Comparison of ENCODE assay signal across 14 cellular contexts in the genomic region with DNA sequence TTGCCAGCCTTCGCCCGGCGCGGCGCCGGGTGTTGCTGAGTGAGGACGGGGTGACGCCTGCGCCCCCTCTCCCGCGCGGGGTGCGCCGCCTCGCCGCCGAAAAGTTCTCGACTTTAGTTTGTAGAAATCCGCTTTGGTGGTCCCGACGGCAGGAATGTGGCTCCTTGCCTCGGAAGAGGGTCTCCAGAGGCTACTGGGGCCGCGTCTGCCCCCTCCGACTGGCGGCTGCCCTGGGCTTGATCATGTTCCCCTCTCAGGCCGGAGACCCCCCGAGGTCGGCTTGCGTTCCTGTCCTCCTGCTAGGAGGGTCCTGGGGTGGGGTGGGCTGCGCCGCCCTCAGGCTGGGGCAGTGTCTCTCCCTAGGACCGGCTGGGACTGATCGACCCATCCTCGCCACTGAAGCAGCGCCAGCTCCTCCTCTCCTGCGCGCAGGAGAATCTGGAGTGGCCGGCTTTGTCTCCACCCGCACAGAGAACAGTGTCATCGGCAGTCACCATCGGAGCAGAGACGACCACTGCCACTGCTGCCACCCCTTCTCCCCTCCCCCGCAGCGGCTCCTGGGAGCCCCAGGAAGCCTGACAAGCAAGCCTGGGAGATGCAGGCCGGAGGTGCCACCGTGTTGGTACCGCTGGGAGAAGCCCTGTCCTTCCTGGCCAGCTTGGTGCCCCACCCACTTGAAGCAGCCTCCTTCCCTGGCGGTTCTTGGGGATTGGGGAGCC. TPM values are rescaled to one million over a fixed set of nuclear protein-coding genes. Genes with fewer than 3 reads are reported as not detected.
DNase-seq lines count a peak whose midpoint lies in the region; ATAC-seq, FAIRE-seq and TF ChIP-seq lines count a peak whose summit lies in the region.
"Had no signal": no experiment of that assay in that cellular context is flagged by ENCODE, and none has a peak within 500 bp of the region (broad histone marks: within the 10 kb centered on the region; RNA-seq: fewer than 3 reads in every experiment).

No MANE protein-coding gene starts in this region.

- POLR2A ChIA-PET in T-cell (lab: Charles Lee) = interaction anchor here in 1 of 2 donors (0.5 kb wide), 1 partner anchor 217 kb away, joined by 3 read pairs; no protein-coding TSS in a partner anchor

- 5 to 18% (median 7%) methylated on average over 41 to 49 of the region's 49 CpGs for WGBS in psoas muscle, 3 donors
- 4 to 7% (median 6%) methylated on average over 22 to 49 of the region's 49 CpGs for WGBS in small intestine, 3 donors

- H3K27me3 ChIP-seq in HUES48 (ENCODE audit: control insufficient read depth, insufficient read depth, low read length) = peaks cover 87% of the 10 kb centered on the region
- H3K27me3 ChIP-seq in psoas muscle (ENCODE audit: insufficient read depth in 3 of 3, low read length in 2 of 3) = peaks cover 0 to 8% (median 0%) of the 10 kb centered on the region in 3 donors
- peaks cover 95% of the 10 kb centered on the region for H3K27me3 ChIP-seq in foreskin keratinocyte
- peaks cover 14 to 18% of the 10 kb centered on the region in 2 donors for H3K27me3 ChIP-seq in small intestine (ENCODE audit: control insufficient read depth in 2 of 2, insufficient read depth in 2 of 2, low read length in 2 of 2)

- H3K4me3 ChIP-seq in HUES48 (ENCODE audit: low read depth, low read length) (peak overlapping the region; percentile 50), iPS-11a (ENCODE audit: low read depth, low read length) (peak overlapping the region; percentile 24), psoas muscle (peak overlapping the region; percentile 53), small intestine (ENCODE audit: low read depth in 1 of 2, low read length in 2 of 2) (peak overlapping the region in 1 of 2 donors; percentile 35)

- H3K27me3 Mint-ChIP-seq in T-cell = peaks cover 36 to 77% of the 10 kb centered on the region in 2 donors

- H3K27ac Mint-ChIP-seq in T-cell = no peak overlapping the region
- H3K27ac Mint-ChIP-seq: activated CD8-positive, alpha-beta T cell treated with anti-CD3 and anti-CD28 coated beads for 36 hours; CD8-positive, alpha-beta memory T cell had no signal

- no peak overlapping the region for H3K27ac ChIP-seq in HUES48 (ENCODE audit: low read depth, low read length)
- H3K27ac ChIP-seq in psoas muscle = peak overlapping the region; percentile 88
- no peak overlapping the region for H3K27ac ChIP-seq in foreskin keratinocyte
- H3K27ac ChIP-seq in small intestine (ENCODE audit: low read depth in 1 of 2, low read length in 1 of 2) = no peak overlapping the region
- H3K27ac ChIP-seq: epithelial cell of prostate, right lobe of liver had no signal

- H3K4me3 Mint-ChIP-seq in T-cell = peak overlapping the region in 2 of 3 donors; percentile 17 to 49
- H3K4me3 Mint-ChIP-seq: activated CD8-positive, alpha-beta T cell treated with anti-CD3 and anti-CD28 coated beads for 36 hours; CD8-positive, alpha-beta memory T cell had no signal

- H3K9me3 ChIP-seq in HUES48 (ENCODE audit: control insufficient read depth, insufficient read depth, low read length) = no peaks in the 10 kb centered on the region
- H3K9me3 ChIP-seq in psoas muscle = no peaks in the 10 kb centered on the region
- H3K9me3 ChIP-seq in small intestine (ENCODE audit: control insufficient read depth, low read depth) = no peaks in the 10 kb centered on the region
- H3K9me3 ChIP-seq: right lobe of liver had no signal

- H3K4me1 Mint-ChIP-seq in T-cell = peaks cover 7 to 10% (median 9%) of the 10 kb centered on the region in 3 donors

- ATAC-seq in T-cell (replicated peaks in 1 of 4) = no peak
- peak; percentile 5 to 19 (median 10) for ATAC-seq in psoas muscle
- ATAC-seq in foreskin keratinocyte = no peak

- no peaks in the 10 kb centered on the region for H3K9me3 Mint-ChIP-seq in T-cell
- H3K9me3 Mint-ChIP-seq: activated CD8-positive, alpha-beta T cell treated with anti-CD3 and anti-CD28 coated beads for 36 hours; CD8-positive, alpha-beta memory T cell had no signal

- no peak for DNase-seq in T-cell
- peak in 1 of 2 donors; percentile 87 for DNase-seq in psoas muscle
- DNase-seq in foreskin keratinocyte = no peak
- no peak for DNase-seq in GM19239 (ENCODE audit: insufficient read length, low spot score)
- DNase-seq in small intestine = no peak
- DNase-seq: activated CD8-positive, alpha-beta T cell treated with anti-CD3 and anti-CD28 coated beads for 36 hours; CD8-positive, alpha-beta memory T cell; NCI-H1092 treated with DMSO at 0.1 percent for 48 hours; NCI-H446; right lobe of liver had no signal

- TF ChIP-seq CTCF in psoas muscle (IDR thresholded peaks at IDR 0.05) (no peak), foreskin keratinocyte (conservative IDR thresholded peaks at IDR 0.05) (no peak)

- H3K36me3 ChIP-seq in HUES48 (ENCODE audit: control insufficient read depth, insufficient read depth, low read length) = no peaks in the 10 kb centered on the region
- H3K36me3 ChIP-seq in psoas muscle (ENCODE audit: insufficient read depth in 1 of 2, low read depth in 1 of 2) = peaks cover 0 to 8% of the 10 kb centered on the region in 2 donors
- no peaks in the 10 kb centered on the region for H3K36me3 ChIP-seq in small intestine (ENCODE audit: control insufficient read depth in 2 of 2, insufficient read depth in 2 of 2, low read length in 2 of 2)
- H3K36me3 ChIP-seq: right lobe of liver had no signal

- no peak for FAIRE-seq in GM19239 (lab: Jason Lieb, UNC)
- FAIRE-seq in small intestine (lab: Jason Lieb, UNC) = no peak

- intact Hi-C loops in psoas muscle (cut with DNase I) = no loop called here

- no peak overlapping the region for H3K9ac ChIP-seq in HUES48 (ENCODE audit: low read depth, low read length)

- H3K36me3 Mint-ChIP-seq in T-cell = no peaks in the 10 kb centered on the region
- H3K36me3 Mint-ChIP-seq: CD8-positive, alpha-beta memory T cell had no signal

- CTCF ChIA-PET in T-cell (lab: Charles Lee) = no interaction called here

- H3K4me1 ChIP-seq in HUES48 (ENCODE audit: control insufficient read depth, insufficient read depth, low read length) = no peaks in the 10 kb centered on the region; the same call in 1 of the 2 replicates
- H3K4me1 ChIP-seq in psoas muscle = peaks cover 7% of the 10 kb centered on the region
- H3K4me1 ChIP-seq in foreskin keratinocyte = no peaks in the 10 kb centered on the region
- peaks cover 0 to 2% of the 10 kb centered on the region in 2 donors for H3K4me1 ChIP-seq in small intestine (ENCODE audit: control insufficient read depth in 2 of 2, insufficient read depth in 1 of 2, low read depth in 1 of 2, low read length in 1 of 2)

RNA-seq across cellular contexts. Expression of gene SLC30A2, which starts 0.6 kb away (rescaled TPM):
- under 1 TPM in 3 of 5 donors, not detected in 2; 0.13 to 0.38 (median 0.19) TPM for total RNA-seq in T-cell
- 1 to 10 TPM in 3 of 4 donors, under 1 TPM in 1; 0.32 to 7.8 (median 4.2) TPM for total RNA-seq in psoas muscle
- polyA plus RNA-seq in psoas muscle = 1 to 10 TPM in 1 of 3 donors, under 1 TPM in 2; 0.21 to 1.2 (median 0.70) TPM
- not detected in 2 replicates for total RNA-seq in foreskin keratinocyte
- polyA plus RNA-seq in foreskin keratinocyte = not detected in 2 replicates
- polyA plus RNA-seq in small intestine = under 1 TPM; 0.09 to 0.45 (median 0.27) TPM
- total RNA-seq: activated CD8-positive, alpha-beta T cell treated with anti-CD3 and anti-CD28 coated beads for 36 hours; CD8-positive, alpha-beta memory T cell had no signal
- polyA plus RNA-seq: CD8-positive, alpha-beta memory T cell had no signal

RNA-seq across cellular contexts. Expression of gene TRIM63, which starts 21.0 kb away (rescaled TPM):
- not detected for total RNA-seq in T-cell
- 1,000 to 10,000 TPM in 1 of 4 donors, 100 to 1,000 TPM in 2, 10 to 100 TPM in 1; 74.2 to 2,937 (median 350) TPM for total RNA-seq in psoas muscle
- polyA plus RNA-seq in psoas muscle = 1,000 to 10,000 TPM in 2 of 3 donors, 100 to 1,000 TPM in 1; 369 to 2,799 (median 1,951) TPM
- not detected in 2 replicates for total RNA-seq in foreskin keratinocyte
- polyA plus RNA-seq in foreskin keratinocyte = not detected in 2 replicates
- polyA plus RNA-seq in small intestine = 1 to 10 TPM in 2 of 3 donors, under 1 TPM in 1; 0.91 to 4.3 (median 1.3) TPM
- total RNA-seq: CD8-positive, alpha-beta memory T cell had no signal
- polyA plus RNA-seq: CD8-positive, alpha-beta memory T cell had no signal

RNA-seq across cellular contexts. Expression of gene EXTL1, which starts 24.9 kb away (rescaled TPM):
- total RNA-seq in T-cell (under 1 TPM in 4 of 5 donors, not detected in 1; 0.08 to 0.19 (median 0.12) TPM), psoas muscle (1 to 10 TPM in 3 of 4 donors, under 1 TPM in 1; 0.39 to 4.6 (median 2.1) TPM), foreskin keratinocyte (0.04 and 0.07 TPM in 2 replicates)
- polyA plus RNA-seq in psoas muscle (1 to 10 TPM in 1 of 3 donors, under 1 TPM in 2; 0.61 to 1.1 (median 0.90) TPM), foreskin keratinocyte (0.02 and 0.04 TPM in 2 replicates), small intestine (under 1 TPM in 1 of 3 donors, not detected in 2; 0.51 TPM)
- total RNA-seq: activated CD8-positive, alpha-beta T cell treated with anti-CD3 and anti-CD28 coated beads for 36 hours; CD8-positive, alpha-beta memory T cell; subcutaneous adipose tissue had no signal
- polyA plus RNA-seq: CD8-positive, alpha-beta memory T cell had no signal

RNA-seq across cellular contexts. Expression of gene PAFAH2, which starts 48.6 kb away (rescaled TPM):
- total RNA-seq in T-cell (10 to 100 TPM; 10.2 to 30.2 (median 17.3) TPM), psoas muscle (10 to 100 TPM in 3 of 4 donors, 1 to 10 TPM in 1; 5.5 to 15.8 (median 13.3) TPM), foreskin keratinocyte (9.1 and 9.6 TPM in 2 replicates)
- polyA plus RNA-seq in psoas muscle (10 to 100 TPM in 1 of 3 donors, 1 to 10 TPM in 2; 5.1 to 30.1 (median 8.8) TPM), foreskin keratinocyte (5.3 and 5.4 TPM in 2 replicates), small intestine (10 to 100 TPM; 17.2 to 32.7 (median 20.5) TPM)

Comparison
In these comparisons a context has a peak if more than half of its experiments do, and no peak if none do; other contexts are left out.
1. ATAC-seq: peak in psoas muscle (4 of 4); none in T-cell (0 of 4) and foreskin keratinocyte (single experiment).
2. RNA of gene TRIM63, which starts 21.0 kb away (total RNA-seq): 74.2 to 2,937 TPM in psoas muscle; not detected in T-cell and not detected in foreskin keratinocyte; every median in the first group is over 10 times any median in the second.